8 cellular contexts compared by ENCODE assay signal in genomic region chr3:50567386-50568182, GRCh38. TPM values are rescaled to one million over a fixed set of nuclear protein-coding genes. Genes with fewer than 3 reads are reported as not detected.
A peak's percentile ranks its signal among the peaks of the same experiment; 100 is the strongest.
DNase-seq lines count a peak whose midpoint lies in the region; ATAC-seq and TF ChIP-seq lines count a peak whose summit lies in the region.

Gene C3orf18 (minus strand): TSS chr3:50567747. CDS start chr3:50565699, 2,048 bp downstream.

- ATAC-seq in HG03060 (IDR thresholded peaks at IDR 0.05; ENCODE audit: low read depth, unreplicated experiment) = peak; percentile 80
- ATAC-seq in left colon = peak; percentile 62

- H3K4me3 ChIP-seq in colonic mucosa = peak within 1 kb of the TSS; percentile 54

- no peak for TF ChIP-seq CTCF in colonic mucosa (IDR thresholded peaks at IDR 0.05)

- peak within 1 kb of the TSS; percentile 82 for H3K27ac ChIP-seq in colonic mucosa

- peak within 1 kb of the TSS; percentile 38 to 73 for H3K9ac ChIP-seq in colonic mucosa (ENCODE audit: low read depth in 2 of 2, low read length in 2 of 2)

- no peaks in the 10 kb centered on the region for H3K9me3 ChIP-seq in colonic mucosa

- no peaks in the 10 kb centered on the region for H3K4me1 ChIP-seq in colonic mucosa

- H3K36me3 ChIP-seq in colonic mucosa = no peaks in the 10 kb centered on the region

- H3K27me3 ChIP-seq in colonic mucosa = no peaks in the 10 kb centered on the region

- DNase-seq in NCI-H524 (lab: John Stamatoyannopoulos, UW) (peak; percentile 36 to 70), NCI-H524 treated with DMSO at 0.1 percent for 48 hours (lab: John Stamatoyannopoulos, UW) (no peak), NCI-H2227 treated with DMSO at 0.1 percent for 48 hours (lab: John Stamatoyannopoulos, UW) (peak; percentile 61), colonic mucosa (peak; percentile 94), left colon (peak; percentile 93 to 94)
- DNase-seq in activated CD4-positive, alpha-beta T cell treated with anti-CD3 and anti-CD28 coated beads for 48 hours = peak; percentile 97
- DNase-seq in stimulated activated CD4-positive, alpha-beta T cell treated with anti-CD3 and anti-CD28 coated beads, Interleukin-1b, Interleukin-23, amount 100 ng/mL, for 24 hours (ENCODE audit: low read depth in 4 of 4, low spot score in 1 of 4) = peak; percentile 85 to 96 (median 90)

- intact Hi-C loops in colonic mucosa (cut with DNase I) (no loop called here), left colon (cut with DNase I, micrococcal nuclease) (no loop called here)

RNA-seq across cellular contexts. Expression of gene C3orf18, which starts in this region (rescaled TPM):
- total RNA-seq in colonic mucosa (1 to 10 TPM; 2.4 to 2.9 TPM), left colon (1 to 10 TPM; 2.1 to 2.8 TPM)
